In the genomic region with DNA sequence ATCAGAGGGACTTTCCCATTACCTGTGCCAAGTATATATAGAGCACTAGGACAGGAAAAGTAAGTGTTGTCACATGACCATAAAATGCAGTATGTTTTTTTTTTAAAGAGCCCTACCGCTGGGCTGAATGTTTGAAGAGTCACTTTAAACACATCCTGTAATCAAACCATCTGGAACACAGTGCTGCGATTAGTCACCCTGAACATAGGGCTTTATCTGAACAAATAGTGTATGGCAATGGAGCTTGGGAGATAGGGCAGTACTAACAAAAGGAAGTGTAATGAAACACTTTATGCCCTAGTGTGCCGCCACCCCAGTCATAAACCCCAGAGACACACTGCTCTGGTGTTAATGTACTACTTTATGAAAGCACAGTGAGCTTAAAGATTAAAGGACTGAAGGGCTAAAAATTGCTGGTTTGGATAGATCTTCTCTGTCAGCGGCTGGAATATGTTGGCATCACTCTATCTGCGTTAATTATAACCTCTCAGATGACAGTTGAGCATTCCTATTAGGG, we compare ENCODE assay signal across 1 cellular context.
A peak's percentile ranks its signal among the peaks of the same experiment; 100 is the strongest.
TF ChIP-seq lines count a peak whose summit lies in the region.

No MANE protein-coding gene starts in this region.

TF ChIP-seq in K562, 482 proteins besides CTCF, POLR2A, EP300 and RAD21 (continued from another document and continues in another):
- TF ChIP-seq, protein P1, sequence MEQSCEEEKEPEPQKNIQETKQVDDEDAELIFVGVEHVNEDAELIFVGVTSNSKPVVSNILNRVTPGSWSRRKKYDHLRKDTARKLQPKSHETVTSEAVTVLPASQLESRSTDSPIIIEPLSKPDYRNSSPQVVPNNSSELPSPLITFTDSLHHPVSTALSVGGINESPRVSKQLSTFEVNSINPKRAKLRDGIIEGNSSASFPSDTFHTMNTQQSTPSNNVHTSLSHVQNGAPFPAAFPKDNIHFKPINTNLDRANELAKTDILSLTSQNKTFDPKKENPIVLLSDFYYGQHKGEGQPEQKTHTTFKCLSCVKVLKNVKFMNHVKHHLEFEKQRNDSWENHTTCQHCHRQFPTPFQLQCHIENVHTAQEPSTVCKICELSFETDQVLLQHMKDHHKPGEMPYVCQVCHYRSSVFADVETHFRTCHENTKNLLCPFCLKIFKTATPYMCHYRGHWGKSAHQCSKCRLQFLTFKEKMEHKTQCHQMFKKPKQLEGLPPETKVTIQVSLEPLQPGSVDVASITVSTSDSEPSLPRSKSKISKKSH (CRISPR knock-in tag; IDR thresholded peaks at IDR 0.05) = no peak
- TF ChIP-seq ZNF408 (CRISPR knock-in tag; IDR thresholded peaks at IDR 0.05; ENCODE audit: low read depth) (no peak), ZNF766 (CRISPR knock-in tag; conservative IDR thresholded peaks at IDR 0.05) (peak; percentile 67; the same call in 1 of the 2 replicates), SMARCB1 (IDR thresholded peaks at IDR 0.05; ENCODE audit: insufficient read length, low read depth) (no peak), TAF7 (tag; IDR thresholded peaks at IDR 0.05) (no peak), GTF2F1 (IDR thresholded peaks at IDR 0.05; ENCODE audit: low read depth, low read length) (no peak), PHB (CRISPR knock-in tag; IDR thresholded peaks at IDR 0.05) (no peak), DPF2 (IDR thresholded peaks at IDR 0.05) (peak; percentile 97), PHF21A (IDR thresholded peaks at IDR 0.05; ENCODE audit: borderline replicate concordance, low read depth) (no peak), ZNF212 (CRISPR knock-in tag; IDR thresholded peaks at IDR 0.05) (no peak), ZNF778 (CRISPR knock-in tag; IDR thresholded peaks at IDR 0.05) (no peak), HSF4 (CRISPR knock-in tag; IDR thresholded peaks at IDR 0.05; ENCODE audit: borderline replicate concordance) (no peak), RB1 (IDR thresholded peaks at IDR 0.05; ENCODE audit: low read depth) (no peak), HCFC1 (IDR thresholded peaks at IDR 0.05; ENCODE audit: low read depth, low read length) (no peak), ZNF121 (CRISPR knock-in tag; conservative IDR thresholded peaks at IDR 0.05) (no peak), RNF2 (IDR thresholded peaks at IDR 0.05) (peak; percentile 85), ZNF23 (CRISPR knock-in tag; IDR thresholded peaks at IDR 0.05) (no peak), FOXA3 (CRISPR knock-in tag; conservative IDR thresholded peaks at IDR 0.05 in 1 of 2, IDR thresholded peaks at IDR 0.05 in 1 of 2) (peak in 1 of 2 experiments; percentile 54; a peak in 1 of 4 replicates), ZKSCAN3 (CRISPR knock-in tag; IDR thresholded peaks at IDR 0.05) (no peak), NFE2 (IDR thresholded peaks at IDR 0.05; ENCODE audit: low read depth) (peak; percentile 36; the same call in 1 of the 2 replicates), KDM2B (CRISPR knock-in tag; IDR thresholded peaks at IDR 0.05) (no peak), ZNF217 (CRISPR knock-in tag; IDR thresholded peaks at IDR 0.05) (no peak), BRCA1 (IDR thresholded peaks at IDR 0.05) (no peak), BRCA1 (CRISPR knock-in tag; IDR thresholded peaks at IDR 0.05) (no peak), POLR2H (tag; IDR thresholded peaks at IDR 0.05; ENCODE audit: low read depth) (no peak), KDM5B (IDR thresholded peaks at IDR 0.05; ENCODE audit: insufficient replicate concordance, low read depth, low read length) (no peak), MCM3 (IDR thresholded peaks at IDR 0.05) (no peak), HNRNPH1 (optimal IDR thresholded peaks at IDR 0.05; ENCODE audit: low read depth, low read length) (no peak), TEAD1 (CRISPR knock-in tag; IDR thresholded peaks at IDR 0.05) (no peak), TOE1 (IDR thresholded peaks at IDR 0.05; ENCODE audit: borderline replicate concordance) (peak; percentile 93), TOE1 (CRISPR knock-in tag; IDR thresholded peaks at IDR 0.05; ENCODE audit: borderline replicate concordance, low read depth) (no peak), ZNF644 (tag; IDR thresholded peaks at IDR 0.05; ENCODE audit: low read depth) (0 out of 2 replicates have a peak, but pooled peaks have one; percentile 66), ZNF224 (CRISPR knock-in tag; IDR thresholded peaks at IDR 0.05) (no peak), FIP1L1 (IDR thresholded peaks at IDR 0.05; ENCODE audit: low read depth, low read length, poor library complexity, severe bottlenecking) (no peak), CEBPB (tag; IDR thresholded peaks at IDR 0.05) (no peak), DMBX1 (CRISPR knock-in tag; IDR thresholded peaks at IDR 0.05; ENCODE audit: borderline replicate concordance) (peak; percentile 44; the same call in 1 of the 2 replicates), TCF3 (CRISPR knock-in tag; IDR thresholded peaks at IDR 0.05) (peak; percentile 89), GABPB2 (CRISPR knock-in tag; conservative IDR thresholded peaks at IDR 0.05) (no peak), NR3C1 (CRISPR knock-in tag; IDR thresholded peaks at IDR 0.05) (no peak), PPARD (CRISPR knock-in tag; IDR thresholded peaks at IDR 0.05) (no peak), NR2C1 (IDR thresholded peaks at IDR 0.05) (no peak), NR2C1 (tag; IDR thresholded peaks at IDR 0.05) (no peak), CBFA2T2 (conservative IDR thresholded peaks at IDR 0.05) (peak; percentile 92), MAFF (IDR thresholded peaks at IDR 0.05; ENCODE audit: low read length) (no peak), FOXJ2 (tag; IDR thresholded peaks at IDR 0.05) (no peak), HDAC1 (IDR thresholded peaks at IDR 0.05) (peak in 1 of 2 experiments; percentile 78; a peak in 1 of 4 replicates), RBM15 (IDR thresholded peaks at IDR 0.05; ENCODE audit: insufficient read depth, low read length) (no peak), ETV1 (tag; conservative IDR thresholded peaks at IDR 0.05; ENCODE audit: low read depth) (peak; percentile 77)
- TF ChIP-seq, protein P2, sequence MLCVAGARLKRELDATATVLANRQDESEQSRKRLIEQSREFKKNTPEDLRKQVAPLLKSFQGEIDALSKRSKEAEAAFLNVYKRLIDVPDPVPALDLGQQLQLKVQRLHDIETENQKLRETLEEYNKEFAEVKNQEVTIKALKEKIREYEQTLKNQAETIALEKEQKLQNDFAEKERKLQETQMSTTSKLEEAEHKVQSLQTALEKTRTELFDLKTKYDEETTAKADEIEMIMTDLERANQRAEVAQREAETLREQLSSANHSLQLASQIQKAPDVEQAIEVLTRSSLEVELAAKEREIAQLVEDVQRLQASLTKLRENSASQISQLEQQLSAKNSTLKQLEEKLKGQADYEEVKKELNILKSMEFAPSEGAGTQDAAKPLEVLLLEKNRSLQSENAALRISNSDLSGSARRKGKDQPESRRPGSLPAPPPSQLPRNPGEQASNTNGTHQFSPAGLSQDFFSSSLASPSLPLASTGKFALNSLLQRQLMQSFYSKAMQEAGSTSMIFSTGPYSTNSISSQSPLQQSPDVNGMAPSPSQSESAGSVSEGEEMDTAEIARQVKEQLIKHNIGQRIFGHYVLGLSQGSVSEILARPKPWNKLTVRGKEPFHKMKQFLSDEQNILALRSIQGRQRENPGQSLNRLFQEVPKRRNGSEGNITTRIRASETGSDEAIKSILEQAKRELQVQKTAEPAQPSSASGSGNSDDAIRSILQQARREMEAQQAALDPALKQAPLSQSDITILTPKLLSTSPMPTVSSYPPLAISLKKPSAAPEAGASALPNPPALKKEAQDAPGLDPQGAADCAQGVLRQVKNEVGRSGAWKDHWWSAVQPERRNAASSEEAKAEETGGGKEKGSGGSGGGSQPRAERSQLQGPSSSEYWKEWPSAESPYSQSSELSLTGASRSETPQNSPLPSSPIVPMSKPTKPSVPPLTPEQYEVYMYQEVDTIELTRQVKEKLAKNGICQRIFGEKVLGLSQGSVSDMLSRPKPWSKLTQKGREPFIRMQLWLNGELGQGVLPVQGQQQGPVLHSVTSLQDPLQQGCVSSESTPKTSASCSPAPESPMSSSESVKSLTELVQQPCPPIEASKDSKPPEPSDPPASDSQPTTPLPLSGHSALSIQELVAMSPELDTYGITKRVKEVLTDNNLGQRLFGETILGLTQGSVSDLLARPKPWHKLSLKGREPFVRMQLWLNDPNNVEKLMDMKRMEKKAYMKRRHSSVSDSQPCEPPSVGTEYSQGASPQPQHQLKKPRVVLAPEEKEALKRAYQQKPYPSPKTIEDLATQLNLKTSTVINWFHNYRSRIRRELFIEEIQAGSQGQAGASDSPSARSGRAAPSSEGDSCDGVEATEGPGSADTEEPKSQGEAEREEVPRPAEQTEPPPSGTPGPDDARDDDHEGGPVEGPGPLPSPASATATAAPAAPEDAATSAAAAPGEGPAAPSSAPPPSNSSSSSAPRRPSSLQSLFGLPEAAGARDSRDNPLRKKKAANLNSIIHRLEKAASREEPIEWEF (CRISPR knock-in tag; IDR thresholded peaks at IDR 0.05) = no peak
- TF ChIP-seq, protein P3, sequence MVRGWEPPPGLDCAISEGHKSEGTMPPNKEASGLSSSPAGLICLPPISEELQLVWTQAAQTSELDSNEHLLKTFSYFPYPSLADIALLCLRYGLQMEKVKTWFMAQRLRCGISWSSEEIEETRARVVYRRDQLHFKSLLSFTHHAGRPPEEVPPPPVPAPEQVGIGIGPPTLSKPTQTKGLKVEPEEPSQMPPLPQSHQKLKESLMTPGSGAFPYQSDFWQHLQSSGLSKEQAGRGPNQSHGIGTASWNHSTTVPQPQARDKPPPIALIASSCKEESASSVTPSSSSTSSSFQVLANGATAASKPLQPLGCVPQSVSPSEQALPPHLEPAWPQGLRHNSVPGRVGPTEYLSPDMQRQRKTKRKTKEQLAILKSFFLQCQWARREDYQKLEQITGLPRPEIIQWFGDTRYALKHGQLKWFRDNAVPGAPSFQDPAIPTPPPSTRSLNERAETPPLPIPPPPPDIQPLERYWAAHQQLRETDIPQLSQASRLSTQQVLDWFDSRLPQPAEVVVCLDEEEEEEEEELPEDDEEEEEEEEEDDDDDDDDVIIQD (CRISPR knock-in tag; IDR thresholded peaks at IDR 0.05) = no peak
- TF ChIP-seq, protein P4, sequence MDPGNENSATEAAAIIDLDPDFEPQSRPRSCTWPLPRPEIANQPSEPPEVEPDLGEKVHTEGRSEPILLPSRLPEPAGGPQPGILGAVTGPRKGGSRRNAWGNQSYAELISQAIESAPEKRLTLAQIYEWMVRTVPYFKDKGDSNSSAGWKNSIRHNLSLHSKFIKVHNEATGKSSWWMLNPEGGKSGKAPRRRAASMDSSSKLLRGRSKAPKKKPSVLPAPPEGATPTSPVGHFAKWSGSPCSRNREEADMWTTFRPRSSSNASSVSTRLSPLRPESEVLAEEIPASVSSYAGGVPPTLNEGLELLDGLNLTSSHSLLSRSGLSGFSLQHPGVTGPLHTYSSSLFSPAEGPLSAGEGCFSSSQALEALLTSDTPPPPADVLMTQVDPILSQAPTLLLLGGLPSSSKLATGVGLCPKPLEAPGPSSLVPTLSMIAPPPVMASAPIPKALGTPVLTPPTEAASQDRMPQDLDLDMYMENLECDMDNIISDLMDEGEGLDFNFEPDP (CRISPR knock-in tag; IDR thresholded peaks at IDR 0.05) = no peak
- TF ChIP-seq, protein P5, sequence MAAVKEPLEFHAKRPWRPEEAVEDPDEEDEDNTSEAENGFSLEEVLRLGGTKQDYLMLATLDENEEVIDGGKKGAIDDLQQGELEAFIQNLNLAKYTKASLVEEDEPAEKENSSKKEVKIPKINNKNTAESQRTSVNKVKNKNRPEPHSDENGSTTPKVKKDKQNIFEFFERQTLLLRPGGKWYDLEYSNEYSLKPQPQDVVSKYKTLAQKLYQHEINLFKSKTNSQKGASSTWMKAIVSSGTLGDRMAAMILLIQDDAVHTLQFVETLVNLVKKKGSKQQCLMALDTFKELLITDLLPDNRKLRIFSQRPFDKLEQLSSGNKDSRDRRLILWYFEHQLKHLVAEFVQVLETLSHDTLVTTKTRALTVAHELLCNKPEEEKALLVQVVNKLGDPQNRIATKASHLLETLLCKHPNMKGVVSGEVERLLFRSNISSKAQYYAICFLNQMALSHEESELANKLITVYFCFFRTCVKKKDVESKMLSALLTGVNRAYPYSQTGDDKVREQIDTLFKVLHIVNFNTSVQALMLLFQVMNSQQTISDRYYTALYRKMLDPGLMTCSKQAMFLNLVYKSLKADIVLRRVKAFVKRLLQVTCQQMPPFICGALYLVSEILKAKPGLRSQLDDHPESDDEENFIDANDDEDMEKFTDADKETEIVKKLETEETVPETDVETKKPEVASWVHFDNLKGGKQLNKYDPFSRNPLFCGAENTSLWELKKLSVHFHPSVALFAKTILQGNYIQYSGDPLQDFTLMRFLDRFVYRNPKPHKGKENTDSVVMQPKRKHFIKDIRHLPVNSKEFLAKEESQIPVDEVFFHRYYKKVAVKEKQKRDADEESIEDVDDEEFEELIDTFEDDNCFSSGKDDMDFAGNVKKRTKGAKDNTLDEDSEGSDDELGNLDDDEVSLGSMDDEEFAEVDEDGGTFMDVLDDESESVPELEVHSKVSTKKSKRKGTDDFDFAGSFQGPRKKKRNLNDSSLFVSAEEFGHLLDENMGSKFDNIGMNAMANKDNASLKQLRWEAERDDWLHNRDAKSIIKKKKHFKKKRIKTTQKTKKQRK (IDR thresholded peaks at IDR 0.05; ENCODE audit: borderline replicate concordance, low read depth, low read length) = no peak
- TF ChIP-seq, protein P6, sequence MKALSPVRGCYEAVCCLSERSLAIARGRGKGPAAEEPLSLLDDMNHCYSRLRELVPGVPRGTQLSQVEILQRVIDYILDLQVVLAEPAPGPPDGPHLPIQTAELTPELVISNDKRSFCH (CRISPR knock-in tag; IDR thresholded peaks at IDR 0.05) = no peak
- TF ChIP-seq, protein P6 (tag; IDR thresholded peaks at IDR 0.05) = no peak
